Comparison of ENCODE assay signal across 27 cellular contexts in the genomic region with DNA sequence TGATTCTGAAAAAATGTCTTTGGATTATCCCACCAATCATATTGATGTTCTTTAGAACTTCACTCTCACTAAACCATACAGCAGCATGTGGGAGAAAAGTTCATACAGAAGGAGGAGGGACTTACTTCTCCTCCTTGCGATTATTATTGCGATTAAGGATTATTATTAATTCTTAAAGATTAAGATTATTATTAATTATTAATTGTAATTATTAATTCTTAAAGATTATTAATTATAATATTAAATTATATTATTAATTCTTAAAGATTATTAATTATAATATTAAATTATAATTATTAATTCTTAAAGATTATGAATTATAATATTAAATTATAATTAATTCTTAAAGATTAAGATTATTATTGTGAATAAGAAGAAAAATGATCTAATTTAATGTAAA.
"Had no signal": no experiment of that assay in that cellular context is flagged by ENCODE, and none has a peak within 500 bp of the region (broad histone marks: within the 10 kb centered on the region; RNA-seq: fewer than 3 reads in every experiment).

No MANE protein-coding gene starts in this region.

- ATAC-seq: activated naive CD4-positive, alpha-beta T cell treated with anti-CD3 and anti-CD28 coated beads, Interleukin-2, amount 50 U/mL, for 72 hours; activated T-cell treated with anti-CD3 and anti-CD28 coated beads, Interleukin-2, amount 50 U/mL, for 4 hours; body of pancreas; PC-3 had no signal

- H3K4me3 ChIP-seq: adrenal gland, body of pancreas, breast epithelium, Peyer's patch had no signal

- FAIRE-seq: astrocyte had no signal

- DNase-seq: activated B cell treated with CpG ODN at 0.5 μM for 24 hours; activated CD4-positive, alpha-beta memory T cell treated with anti-CD3 and anti-CD28 coated beads for 36 hours; activated CD4-positive, alpha-beta T cell treated with anti-CD3 and anti-CD28 coated beads for 4 hours; activated CD4-positive, alpha-beta T cell treated with anti-CD3 and anti-CD28 coated beads, Interleukin-2, amount 50 U/mL, for 1 hour; activated CD4-positive, CD25-positive, alpha-beta regulatory T cell treated with anti-CD3 and anti-CD28 coated beads, Interleukin-2, amount 50 U/mL, for 72 hours; activated CD8-positive, alpha-beta memory T cell treated with anti-CD3 and anti-CD28 coated beads, Interleukin-2, amount 50 U/mL, for 4 hours; activated gamma-delta T cell treated with Interleukin-2 at 50 U/mL for 16 hours; activated naive CD4-positive, alpha-beta T cell treated with anti-CD3 and anti-CD28 coated beads for 36 hours; activated T-cell treated with anti-CD3 and anti-CD28 coated beads for 4 hours; activated T-cell treated with anti-CD3 and anti-CD28 coated beads, Interleukin-2, amount 50 U/mL, for 4 hours; adrenal gland; body of pancreas; cerebellar nuclear complex; Karpas-422; KBM-7; NCI-H1417 treated with DMSO at 0.1 percent for 48 hours; NCI-H187 treated with DMSO at 0.1 percent for 48 hours; NCI-H2081; NCI-H226; NCI-H446 treated with DMSO at 0.1 percent for 48 hours; NK-92 treated with Interleukin-12 subunit alpha and Interleukin-12 subunit beta, amount 100 ng/mL, for 24 hours; PC-3; Peyer's patch; Right ventricle myocardium superior had no signal

- H3K27me3 ChIP-seq: adrenal gland, body of pancreas, breast epithelium, Peyer's patch had no signal

- H3K27ac ChIP-seq: adrenal gland, body of pancreas, breast epithelium, Peyer's patch had no signal

- H3K36me3 ChIP-seq: adrenal gland, breast epithelium, Peyer's patch had no signal

- H3K9me3 ChIP-seq: adrenal gland, body of pancreas, breast epithelium, Peyer's patch had no signal

- H3K4me1 ChIP-seq: adrenal gland, body of pancreas, breast epithelium, Peyer's patch had no signal
